In genomic region chr6:125714431-125715090, GRCh38 we compare ENCODE assay signal across 10 cellular contexts. TPM values are rescaled to one million over a fixed set of nuclear protein-coding genes. Genes with fewer than 3 reads are reported as not detected.
DNase-seq lines count a peak whose midpoint lies in the region; ATAC-seq and TF ChIP-seq lines count a peak whose summit lies in the region.
"Had no signal": no experiment of that assay in that cellular context is flagged by ENCODE, and none has a peak within 500 bp of the region (broad histone marks: within the 10 kb centered on the region; RNA-seq: fewer than 3 reads in every experiment).

No MANE protein-coding gene starts in this region.

- peak; percentile 43 for ATAC-seq in GM19043 (IDR thresholded peaks at IDR 0.05; ENCODE audit: low read depth, unreplicated experiment)
- ATAC-seq in HG02884 (IDR thresholded peaks at IDR 0.05; ENCODE audit: unreplicated experiment), result peak; percentile 42
- ATAC-seq in lower lobe of right lung, result no peak
- ATAC-seq in Right ventricle myocardium superior (ENCODE audit: poor library complexity), result no peak

- H3K36me3 ChIP-seq in lower lobe of right lung, result no peaks in the 10 kb centered on the region
- H3K36me3 ChIP-seq: stomach had no signal

- CTCF ChIA-PET in RWPE1 (lab: Yijun Ruan, JAX), result no interaction called here

- H3K4me3 ChIP-seq in lower lobe of right lung, result no peak overlapping the region
- H3K4me3 ChIP-seq: stomach had no signal

- DNase-seq in COLO668 (lab: John Stamatoyannopoulos, UW; ENCODE audit: unreplicated experiment), result peak; percentile 19
- peak; percentile 86 for DNase-seq in NCI-H146 (lab: John Stamatoyannopoulos, UW)
- no peak for DNase-seq in lower lobe of right lung
- no peak for DNase-seq in RWPE1 (ENCODE audit: low spot score)
- DNase-seq in inferior parietal cortex (ENCODE audit: extremely low spot score), result no peak
- DNase-seq in Right ventricle myocardium superior, result no peak
- DNase-seq: activated CD4-positive, alpha-beta T cell treated with anti-CD3 and anti-CD28 coated beads, Interleukin-2, amount 50 U/mL, for 1 hour; stomach had no signal

- TF ChIP-seq CTCF in lower lobe of right lung (IDR thresholded peaks at IDR 0.05) (no peak), RWPE1 (conservative IDR thresholded peaks at IDR 0.05; ENCODE audit: low read depth) (no peak)

- no peaks in the 10 kb centered on the region for H3K4me1 ChIP-seq in lower lobe of right lung
- H3K4me1 ChIP-seq: stomach had no signal

- POLR2A ChIA-PET in RWPE1 (lab: Yijun Ruan, JAX; ENCODE audit: low non-redundant PET), result interaction anchor here (0.5 kb wide), 1 partner anchor 16 kb away, joined by 4 read pairs; no protein-coding TSS in a partner anchor

- no peaks in the 10 kb centered on the region for H3K27me3 ChIP-seq in lower lobe of right lung (ENCODE audit: low read depth)
- H3K27me3 ChIP-seq: stomach had no signal

- H3K27ac ChIP-seq in lower lobe of right lung, result no peak overlapping the region
- no peak overlapping the region for H3K27ac ChIP-seq in RWPE1
- H3K27ac ChIP-seq: stomach had no signal

- peaks cover 4% of the 10 kb centered on the region for H3K9me3 ChIP-seq in lower lobe of right lung

- intact Hi-C loops in lower lobe of right lung (cut with DNase I), result no loop called here
- intact Hi-C loops in Right ventricle myocardium superior (cut with DNase I), result no loop called here

RNA-seq across cellular contexts. Expression of gene HEY2, which starts 34.9 kb away (rescaled TPM):
- total RNA-seq in lower lobe of right lung (2.8 TPM), Right ventricle myocardium superior (60.6 TPM)

Comparison
In these comparisons a context has a peak if more than half of its experiments do, and no peak if none do; other contexts are left out.
1. DNase-seq: peak in COLO668 (single experiment) and NCI-H146 (single experiment); none in lower lobe of right lung (single experiment), RWPE1 (single experiment), inferior parietal cortex (single experiment) and Right ventricle myocardium superior (single experiment).
2. ATAC-seq: peak in GM19043 (single experiment) and HG02884 (single experiment); none in lower lobe of right lung (0 of 2) and Right ventricle myocardium superior (single experiment).
3. RNA of gene HEY2, which starts 34.9 kb away (total RNA-seq): 60.6 TPM in Right ventricle myocardium superior (single experiment); 2.8 TPM in lower lobe of right lung (single experiment); every median in the first group is over 10 times any median in the second.